2 cellular contexts compared by ENCODE assay signal in genomic region chr3:141039573-141039972, GRCh38.
TF ChIP-seq lines count a peak whose summit lies in the region.

No MANE protein-coding gene starts in this region.

TF ChIP-seq in GM23338, 12 proteins besides CTCF, POLR2A, EP300 and RAD21:
- TF ChIP-seq, protein P1, sequence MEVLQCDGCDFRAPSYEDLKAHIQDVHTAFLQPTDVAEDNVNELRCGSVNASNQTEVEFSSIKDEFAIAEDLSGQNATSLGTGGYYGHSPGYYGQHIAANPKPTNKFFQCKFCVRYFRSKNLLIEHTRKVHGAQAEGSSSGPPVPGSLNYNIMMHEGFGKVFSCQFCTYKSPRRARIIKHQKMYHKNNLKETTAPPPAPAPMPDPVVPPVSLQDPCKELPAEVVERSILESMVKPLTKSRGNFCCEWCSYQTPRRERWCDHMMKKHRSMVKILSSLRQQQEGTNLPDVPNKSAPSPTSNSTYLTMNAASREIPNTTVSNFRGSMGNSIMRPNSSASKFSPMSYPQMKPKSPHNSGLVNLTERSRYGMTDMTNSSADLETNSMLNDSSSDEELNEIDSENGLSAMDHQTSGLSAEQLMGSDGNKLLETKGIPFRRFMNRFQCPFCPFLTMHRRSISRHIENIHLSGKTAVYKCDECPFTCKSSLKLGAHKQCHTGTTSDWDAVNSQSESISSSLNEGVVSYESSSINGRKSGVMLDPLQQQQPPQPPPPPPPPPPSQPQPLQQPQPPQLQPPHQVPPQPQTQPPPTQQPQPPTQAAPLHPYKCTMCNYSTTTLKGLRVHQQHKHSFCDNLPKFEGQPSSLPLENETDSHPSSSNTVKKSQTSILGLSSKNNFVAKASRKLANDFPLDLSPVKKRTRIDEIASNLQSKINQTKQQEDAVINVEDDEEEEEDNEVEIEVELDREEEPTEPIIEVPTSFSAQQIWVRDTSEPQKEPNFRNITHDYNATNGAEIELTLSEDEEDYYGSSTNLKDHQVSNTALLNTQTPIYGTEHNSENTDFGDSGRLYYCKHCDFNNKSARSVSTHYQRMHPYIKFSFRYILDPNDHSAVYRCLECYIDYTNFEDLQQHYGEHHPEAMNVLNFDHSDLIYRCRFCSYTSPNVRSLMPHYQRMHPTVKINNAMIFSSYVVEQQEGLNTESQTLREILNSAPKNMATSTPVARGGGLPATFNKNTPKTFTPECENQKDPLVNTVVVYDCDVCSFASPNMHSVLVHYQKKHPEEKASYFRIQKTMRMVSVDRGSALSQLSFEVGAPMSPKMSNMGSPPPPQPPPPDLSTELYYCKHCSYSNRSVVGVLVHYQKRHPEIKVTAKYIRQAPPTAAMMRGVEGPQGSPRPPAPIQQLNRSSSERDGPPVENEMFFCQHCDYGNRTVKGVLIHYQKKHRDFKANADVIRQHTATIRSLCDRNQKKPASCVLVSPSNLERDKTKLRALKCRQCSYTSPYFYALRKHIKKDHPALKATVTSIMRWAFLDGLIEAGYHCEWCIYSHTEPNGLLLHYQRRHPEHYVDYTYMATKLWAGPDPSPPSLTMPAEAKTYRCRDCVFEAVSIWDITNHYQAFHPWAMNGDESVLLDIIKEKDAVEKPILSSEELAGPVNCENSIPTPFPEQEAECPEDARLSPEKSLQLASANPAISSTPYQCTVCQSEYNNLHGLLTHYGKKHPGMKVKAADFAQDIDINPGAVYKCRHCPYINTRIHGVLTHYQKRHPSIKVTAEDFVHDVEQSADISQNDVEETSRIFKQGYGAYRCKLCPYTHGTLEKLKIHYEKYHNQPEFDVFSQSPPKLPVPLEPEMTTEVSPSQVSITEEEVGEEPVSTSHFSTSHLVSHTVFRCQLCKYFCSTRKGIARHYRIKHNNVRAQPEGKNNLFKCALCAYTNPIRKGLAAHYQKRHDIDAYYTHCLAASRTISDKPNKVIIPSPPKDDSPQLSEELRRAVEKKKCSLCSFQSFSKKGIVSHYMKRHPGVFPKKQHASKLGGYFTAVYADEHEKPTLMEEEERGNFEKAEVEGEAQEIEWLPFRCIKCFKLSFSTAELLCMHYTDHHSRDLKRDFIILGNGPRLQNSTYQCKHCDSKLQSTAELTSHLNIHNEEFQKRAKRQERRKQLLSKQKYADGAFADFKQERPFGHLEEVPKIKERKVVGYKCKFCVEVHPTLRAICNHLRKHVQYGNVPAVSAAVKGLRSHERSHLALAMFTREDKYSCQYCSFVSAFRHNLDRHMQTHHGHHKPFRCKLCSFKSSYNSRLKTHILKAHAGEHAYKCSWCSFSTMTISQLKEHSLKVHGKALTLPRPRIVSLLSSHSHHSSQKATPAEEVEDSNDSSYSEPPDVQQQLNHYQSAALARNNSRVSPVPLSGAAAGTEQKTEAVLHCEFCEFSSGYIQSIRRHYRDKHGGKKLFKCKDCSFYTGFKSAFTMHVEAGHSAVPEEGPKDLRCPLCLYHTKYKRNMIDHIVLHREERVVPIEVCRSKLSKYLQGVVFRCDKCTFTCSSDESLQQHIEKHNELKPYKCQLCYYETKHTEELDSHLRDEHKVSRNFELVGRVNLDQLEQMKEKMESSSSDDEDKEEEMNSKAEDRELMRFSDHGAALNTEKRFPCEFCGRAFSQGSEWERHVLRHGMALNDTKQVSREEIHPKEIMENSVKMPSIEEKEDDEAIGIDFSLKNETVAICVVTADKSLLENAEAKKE (CRISPR knock-in tag; IDR thresholded peaks at IDR 0.05), result no peak
- TF ChIP-seq, protein P2, sequence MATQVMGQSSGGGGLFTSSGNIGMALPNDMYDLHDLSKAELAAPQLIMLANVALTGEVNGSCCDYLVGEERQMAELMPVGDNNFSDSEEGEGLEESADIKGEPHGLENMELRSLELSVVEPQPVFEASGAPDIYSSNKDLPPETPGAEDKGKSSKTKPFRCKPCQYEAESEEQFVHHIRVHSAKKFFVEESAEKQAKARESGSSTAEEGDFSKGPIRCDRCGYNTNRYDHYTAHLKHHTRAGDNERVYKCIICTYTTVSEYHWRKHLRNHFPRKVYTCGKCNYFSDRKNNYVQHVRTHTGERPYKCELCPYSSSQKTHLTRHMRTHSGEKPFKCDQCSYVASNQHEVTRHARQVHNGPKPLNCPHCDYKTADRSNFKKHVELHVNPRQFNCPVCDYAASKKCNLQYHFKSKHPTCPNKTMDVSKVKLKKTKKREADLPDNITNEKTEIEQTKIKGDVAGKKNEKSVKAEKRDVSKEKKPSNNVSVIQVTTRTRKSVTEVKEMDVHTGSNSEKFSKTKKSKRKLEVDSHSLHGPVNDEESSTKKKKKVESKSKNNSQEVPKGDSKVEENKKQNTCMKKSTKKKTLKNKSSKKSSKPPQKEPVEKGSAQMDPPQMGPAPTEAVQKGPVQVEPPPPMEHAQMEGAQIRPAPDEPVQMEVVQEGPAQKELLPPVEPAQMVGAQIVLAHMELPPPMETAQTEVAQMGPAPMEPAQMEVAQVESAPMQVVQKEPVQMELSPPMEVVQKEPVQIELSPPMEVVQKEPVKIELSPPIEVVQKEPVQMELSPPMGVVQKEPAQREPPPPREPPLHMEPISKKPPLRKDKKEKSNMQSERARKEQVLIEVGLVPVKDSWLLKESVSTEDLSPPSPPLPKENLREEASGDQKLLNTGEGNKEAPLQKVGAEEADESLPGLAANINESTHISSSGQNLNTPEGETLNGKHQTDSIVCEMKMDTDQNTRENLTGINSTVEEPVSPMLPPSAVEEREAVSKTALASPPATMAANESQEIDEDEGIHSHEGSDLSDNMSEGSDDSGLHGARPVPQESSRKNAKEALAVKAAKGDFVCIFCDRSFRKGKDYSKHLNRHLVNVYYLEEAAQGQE (IDR thresholded peaks at IDR 0.05; ENCODE audit: unreplicated experiment), result no peak
- TF ChIP-seq POLR2AphosphoS5 (IDR thresholded peaks at IDR 0.05; ENCODE audit: low read depth) (no peak), EZH2 (IDR thresholded peaks at IDR 0.05; ENCODE audit: low read depth, unreplicated experiment) (no peak), JUNB (IDR thresholded peaks at IDR 0.05; ENCODE audit: unreplicated experiment) (no peak), STAT1 (IDR thresholded peaks at IDR 0.05; ENCODE audit: unreplicated experiment) (no peak), ZNF114 (CRISPR knock-in tag; IDR thresholded peaks at IDR 0.05) (no peak), EZH2phosphoT487 (IDR thresholded peaks at IDR 0.05; ENCODE audit: unreplicated experiment) (no peak), ZNF331 (CRISPR knock-in tag; IDR thresholded peaks at IDR 0.05; ENCODE audit: low read depth) (no peak), CREB1 (CRISPR knock-in tag; IDR thresholded peaks at IDR 0.05; ENCODE audit: low read depth) (no peak), NANOG (IDR thresholded peaks at IDR 0.05; ENCODE audit: borderline replicate concordance) (no peak)
- TF ChIP-seq, protein P3, sequence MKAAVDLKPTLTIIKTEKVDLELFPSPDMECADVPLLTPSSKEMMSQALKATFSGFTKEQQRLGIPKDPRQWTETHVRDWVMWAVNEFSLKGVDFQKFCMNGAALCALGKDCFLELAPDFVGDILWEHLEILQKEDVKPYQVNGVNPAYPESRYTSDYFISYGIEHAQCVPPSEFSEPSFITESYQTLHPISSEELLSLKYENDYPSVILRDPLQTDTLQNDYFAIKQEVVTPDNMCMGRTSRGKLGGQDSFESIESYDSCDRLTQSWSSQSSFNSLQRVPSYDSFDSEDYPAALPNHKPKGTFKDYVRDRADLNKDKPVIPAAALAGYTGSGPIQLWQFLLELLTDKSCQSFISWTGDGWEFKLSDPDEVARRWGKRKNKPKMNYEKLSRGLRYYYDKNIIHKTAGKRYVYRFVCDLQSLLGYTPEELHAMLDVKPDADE (IDR thresholded peaks at IDR 0.05), result no peak
TF ChIP-seq in GM23338: peak in this region for 0.

TF ChIP-seq in H1, 55 proteins besides CTCF, POLR2A, EP300 and RAD21:
- TF ChIP-seq SUZ12 (IDR thresholded peaks at IDR 0.05; ENCODE audit: low read length) (no peak), BACH1 (IDR thresholded peaks at IDR 0.05; ENCODE audit: low read length) (no peak), GABPA (IDR thresholded peaks at IDR 0.05; ENCODE audit: borderline replicate concordance, insufficient read depth, low read length) (no peak), SP1 (IDR thresholded peaks at IDR 0.05; ENCODE audit: low read depth, low read length) (no peak), KDM4A (IDR thresholded peaks at IDR 0.05; ENCODE audit: low read depth, low read length, severe bottlenecking) (no peak), NANOG (IDR thresholded peaks at IDR 0.05; ENCODE audit: insufficient read depth, low read depth, low read length, poor library complexity, severe bottlenecking) (no peak), EGR1 (IDR thresholded peaks at IDR 0.05; ENCODE audit: borderline replicate concordance, low read depth, low read length) (no peak), SIN3A (conservative IDR thresholded peaks at IDR 0.05 in 1 of 2, IDR thresholded peaks at IDR 0.05 in 1 of 2; ENCODE audit: low read depth in 1 of 2, low read length in 2 of 2) (no peak), GTF2F1 (IDR thresholded peaks at IDR 0.05; ENCODE audit: borderline replicate concordance, low read depth, low read length) (no peak), CHD7 (IDR thresholded peaks at IDR 0.05; ENCODE audit: insufficient replicate concordance, low read length) (no peak), CBX5 (IDR thresholded peaks at IDR 0.05; ENCODE audit: low read depth, low read length) (no peak), KDM1A (IDR thresholded peaks at IDR 0.05; ENCODE audit: borderline replicate concordance, low read length) (no peak), YY1 (IDR thresholded peaks at IDR 0.05; ENCODE audit: low read depth, low read length) (no peak)
